In genomic region chr13:55777612-55778011, GRCh38 we compare ENCODE assay signal across 1 cellular context.
TF ChIP-seq lines count a peak whose summit lies in the region.

No MANE protein-coding gene starts in this region.

TF ChIP-seq in H1, 55 proteins besides CTCF, POLR2A, EP300 and RAD21:
- TF ChIP-seq YY1 (IDR thresholded peaks at IDR 0.05; ENCODE audit: low read depth, low read length), result no peak
- TF ChIP-seq FOSL1 (IDR thresholded peaks at IDR 0.05; ENCODE audit: insufficient read depth, low read depth, low read length), result no peak
- no peak for TF ChIP-seq SUZ12 (IDR thresholded peaks at IDR 0.05; ENCODE audit: low read length)
- TF ChIP-seq RXRA (IDR thresholded peaks at IDR 0.05; ENCODE audit: insufficient read depth, low read depth, low read length), result no peak
- TF ChIP-seq TEAD4 (IDR thresholded peaks at IDR 0.05; ENCODE audit: low read depth, low read length), result no peak
- no peak for TF ChIP-seq RBBP5 (IDR thresholded peaks at IDR 0.05; ENCODE audit: borderline replicate concordance, low read depth, low read length)
- no peak for TF ChIP-seq CHD1 (IDR thresholded peaks at IDR 0.05; ENCODE audit: low read depth, low read length)
- TF ChIP-seq CHD7 (IDR thresholded peaks at IDR 0.05; ENCODE audit: insufficient replicate concordance, low read length), result no peak
- no peak for TF ChIP-seq SP1 (IDR thresholded peaks at IDR 0.05; ENCODE audit: low read depth, low read length)
